In genomic region chr20:41998539-41999341, GRCh38 we compare ENCODE assay signal across 19 cellular contexts.
"Had no signal": no experiment of that assay in that cellular context is flagged by ENCODE, and none has a peak within 500 bp of the region (broad histone marks: within the 10 kb centered on the region; RNA-seq: fewer than 3 reads in every experiment).

No MANE protein-coding gene starts in this region.

- DNase-seq: cortex of kidney; dorsolateral prefrontal cortex; effector CD8-positive, alpha-beta T cell; heart right ventricle; hypothalamus; islet precursor cell; lower lobe of right lung; naive B cell; psoas muscle; retina; sigmoid colon; stimulated activated CD4-positive, alpha-beta T cell treated with anti-CD3 and anti-CD28 coated beads, Interleukin-12 subunit alpha, Interleukin-12 subunit beta, amount 100 ng/mL, for 4 hours; stimulated activated CD4-positive, alpha-beta T cell treated with anti-CD3 and anti-CD28 coated beads, Interleukin-2, amount 100 ng/mL, for 48 hours; stimulated activated naive CD4-positive, alpha-beta T cell treated with Interleukin-2 at 50 U/mL for 16 hours; trophoblast cell had no signal

- H3K27ac ChIP-seq: dorsolateral prefrontal cortex, lower lobe of right lung, neutrophil, psoas muscle, sigmoid colon had no signal

- H3K9me3 ChIP-seq: lower lobe of right lung, neutrophil had no signal

- H3K4me1 ChIP-seq: heart right ventricle, lower lobe of right lung, psoas muscle, sigmoid colon had no signal

- H3K27me3 ChIP-seq: dorsolateral prefrontal cortex, neutrophil, sigmoid colon had no signal

- FAIRE-seq: frontal cortex had no signal

- ATAC-seq: heart right ventricle, left lobe of liver, lower lobe of right lung, psoas muscle had no signal

- H3K36me3 ChIP-seq: heart right ventricle, lower lobe of right lung, neutrophil, sigmoid colon had no signal

- H3K4me3 ChIP-seq: dorsolateral prefrontal cortex, heart right ventricle, lower lobe of right lung, psoas muscle, sigmoid colon, skin epidermis had no signal
